ENCODE assay signal across 17 cellular contexts in genomic region chr1:68644521-68644920, GRCh38.
DNase-seq lines count a peak whose midpoint lies in the region; ATAC-seq and TF ChIP-seq lines count a peak whose summit lies in the region.
"Had no signal": no experiment of that assay in that cellular context is flagged by ENCODE, and none has a peak within 500 bp of the region (broad histone marks: within the 10 kb centered on the region; RNA-seq: fewer than 3 reads in every experiment).

No MANE protein-coding gene starts in this region.

- no TSS peak for BruUV-seq in mammary epithelial cell (replicated peaks; lab: Mats Ljungman, UMichigan)

- dilution Hi-C loops in mammary epithelial cell (cut with HindIII; ENCODE audit: low sequenced_read_pairs), result no loop called here

- no peak overlapping the region for H2AFZ ChIP-seq in GM23248
- H2AFZ ChIP-seq in mammary epithelial cell (ENCODE audit: low read depth, low read length), result no peak overlapping the region

- H3K79me2 ChIP-seq in GM23248 (ENCODE audit: insufficient read depth) (no peaks in the 10 kb centered on the region), mammary epithelial cell (ENCODE audit: insufficient read depth, low read length) (no peaks in the 10 kb centered on the region)

- H4K20me1 ChIP-seq in GM23248 (ENCODE audit: insufficient read depth) (no peaks in the 10 kb centered on the region), mammary epithelial cell (ENCODE audit: insufficient read depth, low read length) (no peaks in the 10 kb centered on the region)
- H4K20me1 ChIP-seq: BLaER1 treated with 17β-estradiol and CSF1 and Interleukin-3, amounts not matched to agents 10 nM and 100 nM had no signal

- no peaks in the 10 kb centered on the region for H3K9me3 ChIP-seq in GM23248 (ENCODE audit: low read depth)
- H3K9me3 ChIP-seq in mammary epithelial cell (replicated peaks; ENCODE audit: insufficient read depth, low read length), result no peaks in the 10 kb centered on the region
- H3K9me3 ChIP-seq: BLaER1 treated with 17β-estradiol and CSF1 and Interleukin-3, amounts not matched to agents 10 nM and 100 nM had no signal

- intact Hi-C loops in mammary epithelial cell (cut with micrococcal nuclease), result no loop called here

- H3K9ac ChIP-seq in GM23248 (no peak overlapping the region), mammary epithelial cell (ENCODE audit: insufficient read depth, low read length) (no peak overlapping the region)
- H3K9ac ChIP-seq: BLaER1 treated with 17β-estradiol and CSF1 and Interleukin-3, amounts not matched to agents 10 nM and 100 nM had no signal

- H3F3A ChIP-seq in GM23248 (ENCODE audit: insufficient read depth), result no peaks in the 10 kb centered on the region

- H3K4me2 ChIP-seq in GM23248 (ENCODE audit: unreplicated experiment) (no peak overlapping the region), mammary epithelial cell (ENCODE audit: insufficient read depth, low read depth, low read length) (no peak overlapping the region)
- H3K4me2 ChIP-seq: BLaER1 treated with 17β-estradiol and CSF1 and Interleukin-3, amounts not matched to agents 10 nM and 100 nM had no signal

- no peaks in the 10 kb centered on the region for H3K36me3 ChIP-seq in GM23248 (ENCODE audit: low read depth)
- H3K36me3 ChIP-seq in mammary epithelial cell (ENCODE audit: insufficient read depth, low read length), result no peaks in the 10 kb centered on the region
- H3K36me3 ChIP-seq: BLaER1 treated with 17β-estradiol and CSF1 and Interleukin-3, amounts not matched to agents 10 nM and 100 nM had no signal

- CTCF ChIA-PET in mammary epithelial cell (lab: Charles Lee; ENCODE audit: low non-redundant PET), result no interaction called here

- TF ChIP-seq CTCF in mammary epithelial cell (conservative IDR thresholded peaks at IDR 0.05 in 1 of 2, IDR thresholded peaks at IDR 0.05 in 1 of 2; ENCODE audit: extremely low read depth in 1 of 2, insufficient read depth in 1 of 2, low read depth in 1 of 2, low read length in 2 of 2), result no peak
- TF ChIP-seq CTCF in foreskin keratinocyte (conservative IDR thresholded peaks at IDR 0.05), result no peak

- no peaks in the 10 kb centered on the region for H3K9me2 ChIP-seq in GM23248 (ENCODE audit: insufficient read depth)

- H3K4me1 ChIP-seq in GM23248 (ENCODE audit: insufficient read depth) (no peaks in the 10 kb centered on the region), mammary epithelial cell (ENCODE audit: insufficient read depth, low read length) (no peaks in the 10 kb centered on the region), foreskin keratinocyte (no peaks in the 10 kb centered on the region)
- H3K4me1 ChIP-seq: BLaER1 treated with 17β-estradiol and CSF1 and Interleukin-3, amounts not matched to agents 10 nM and 100 nM had no signal

- ATAC-seq in foreskin keratinocyte, result peak; percentile 25
- no peak for ATAC-seq in GM21515 (IDR thresholded peaks at IDR 0.05; ENCODE audit: unreplicated experiment)
- ATAC-seq: CD8-positive, alpha-beta T cell; K562 had no signal

- no peak overlapping the region for H3K27ac ChIP-seq in GM23248
- no peak overlapping the region for H3K27ac ChIP-seq in mammary epithelial cell (ENCODE audit: insufficient read depth, low read depth, low read length)
- no peak overlapping the region for H3K27ac ChIP-seq in foreskin keratinocyte
- H3K27ac ChIP-seq: BLaER1 treated with 17β-estradiol and CSF1 and Interleukin-3, amounts not matched to agents 10 nM and 100 nM had no signal

- no peak overlapping the region for H3K4me3 ChIP-seq in GM23248
- H3K4me3 ChIP-seq in mammary epithelial cell (replicated peaks in 1 of 3; ENCODE audit: insufficient read depth in 1 of 3, low read depth in 2 of 3, low read length in 3 of 3), result no peak overlapping the region
- H3K4me3 ChIP-seq: BLaER1 treated with 17β-estradiol and CSF1 and Interleukin-3, amounts not matched to agents 10 nM and 100 nM; K562 had no signal

- H3K27me3 ChIP-seq in GM23248 (replicated peaks; ENCODE audit: insufficient read depth) (no peaks in the 10 kb centered on the region), mammary epithelial cell (ENCODE audit: insufficient read depth, low read length) (no peaks in the 10 kb centered on the region), foreskin keratinocyte (no peaks in the 10 kb centered on the region)
- H3K27me3 ChIP-seq: BLaER1 treated with 17β-estradiol and CSF1 and Interleukin-3, amounts not matched to agents 10 nM and 100 nM had no signal

- DNase-seq in NCI-H748 treated with DMSO at 0.1 percent for 48 hours (lab: John Stamatoyannopoulos, UW), result peak; percentile 7
- DNase-seq in NCI-H748 (lab: John Stamatoyannopoulos, UW; ENCODE audit: unreplicated experiment), result no peak
- DNase-seq in GM23248, result peak; percentile 4
- DNase-seq in mammary epithelial cell, result peak; percentile 12
- DNase-seq in foreskin keratinocyte, result peak in 1 of 2 donors; percentile 29
- DNase-seq in KG1 (lab: John Stamatoyannopoulos, UW), result no peak
- no peak for DNase-seq in activated CD8-positive, alpha-beta memory T cell treated with anti-CD3 and anti-CD28 coated beads, Interleukin-2, amount 50 U/mL, for 48 hours
- DNase-seq: 8988T; Calu3; CD8-positive, alpha-beta T cell; DMS79 treated with DMSO at 0.1 percent for 48 hours; GF-D8; H9; IMR-90 had no signal

- in situ Hi-C loops in GM23248 (cut with MboI), result no loop called here
- in situ Hi-C loops in mammary epithelial cell (cut with MboI; ENCODE audit: low sequenced_read_pairs in 2 of 2), result no loop called here

Comparison
In these comparisons a context has a peak if more than half of its experiments do, and no peak if none do; other contexts are left out.
1. DNase-seq: peak in NCI-H748 treated with DMSO at 0.1 percent for 48 hours (single experiment), GM23248 (single experiment) and mammary epithelial cell (single experiment); none in NCI-H748 (single experiment), KG1 (single experiment) and activated CD8-positive, alpha-beta memory T cell treated with anti-CD3 and anti-CD28 coated beads, Interleukin-2, amount 50 U/mL, for 48 hours (single experiment).